8 cellular contexts compared by ENCODE assay signal in genomic region chr10:32054087-32054486, GRCh38. TPM values are rescaled to one million over a fixed set of nuclear protein-coding genes. Genes with fewer than 3 reads are reported as not detected.
A peak's percentile ranks its signal among the peaks of the same experiment; 100 is the strongest.
DNase-seq lines count a peak whose midpoint lies in the region; ATAC-seq, FAIRE-seq and TF ChIP-seq lines count a peak whose summit lies in the region.

No MANE protein-coding gene starts in this region.

- POLR2A ChIA-PET in A549 (lab: Yijun Ruan, JAX) = no interaction called here

- no peak for TF ChIP-seq RAD21 in A549 (conservative IDR thresholded peaks at IDR 0.05 in 1 of 2, IDR thresholded peaks at IDR 0.05 in 1 of 2)

- peak in 1 of 2 experiments; percentile 15 for DNase-seq in A549 (ENCODE audit: low read depth in 1 of 2, low spot score in 1 of 2)
- DNase-seq in GM12864 (ENCODE audit: low read depth) = no peak
- peak; percentile 58 for DNase-seq in SK-MEL-5 (ENCODE audit: low read depth, low spot score)
- DNase-seq in fibroblast of gingiva (ENCODE audit: low read depth) = peak; percentile 87
- peak in 1 of 6 donors; percentile 21 for DNase-seq in pancreas
- DNase-seq in testis = no peak

- ATAC-seq in A549 (no peak), pancreas (peak in 2 of 4 donors; percentile 13 to 24), GM21526 (IDR thresholded peaks at IDR 0.05; ENCODE audit: low FRiP score, unreplicated experiment) (no peak), HG03045 (IDR thresholded peaks at IDR 0.05; ENCODE audit: unreplicated experiment) (no peak)

- TF ChIP-seq POLR2A in A549 (IDR thresholded peaks at IDR 0.05; ENCODE audit: low read length) = no peak
- TF ChIP-seq POLR2A in testis (IDR thresholded peaks at IDR 0.05) = no peak

- H3K4me3 ChIP-seq in A549 (peak overlapping the region; percentile 96), GM12864 (ENCODE audit: low read depth, low read length) (peak overlapping the region; percentile 72), pancreas (peak overlapping the region in 3 of 4 donors; percentile 9 to 92 (median 88)), testis (peak overlapping the region in 1 of 2 donors; percentile 92)

- peak overlapping the region; percentile 80 for H3K4me2 ChIP-seq in A549

- TF ChIP-seq EP300 in A549 (IDR thresholded peaks at IDR 0.05) = no peak

- H3K9me3 ChIP-seq in A549 (no peaks in the 10 kb centered on the region), pancreas (no peaks in the 10 kb centered on the region), testis (no peaks in the 10 kb centered on the region)

- TF ChIP-seq CTCF in A549 (IDR thresholded peaks at IDR 0.05) (no peak), GM12864 (IDR thresholded peaks at IDR 0.05; ENCODE audit: low read depth, low read length, missing control alignments) (no peak), pancreas (IDR thresholded peaks at IDR 0.05) (no peak), testis (IDR thresholded peaks at IDR 0.05) (no peak)

- no peak for FAIRE-seq in A549 (lab: Jason Lieb, UNC)
- no peak for FAIRE-seq in pancreas (lab: Jason Lieb, UNC)

- in situ Hi-C loops in SK-MEL-5 (cut with HindIII; ENCODE audit: low pct_unique_long_range_greater_than_20kb, low sequenced_read_pairs) = no loop called here

- H3K4me1 ChIP-seq in A549 (peaks cover 50% of the 10 kb centered on the region), pancreas (peaks cover 0 to 37% (median 28%) of the 10 kb centered on the region in 3 donors), testis (peaks cover 11% of the 10 kb centered on the region)

- H3K27ac ChIP-seq in A549 (no peak overlapping the region; a peak in 1 of 6 replicates), pancreas (peak overlapping the region in 2 of 4 donors; percentile 99), testis (peak overlapping the region in 1 of 2 donors; percentile 99)

- intact Hi-C loops in pancreas (cut with DNase I) (no loop called here), testis (cut with DNase I; ENCODE audit: low total_unique reads) (no loop called here)

- H3K27me3 ChIP-seq in pancreas (no peaks in the 10 kb centered on the region), testis (no peaks in the 10 kb centered on the region)

- CTCF ChIA-PET in A549 (lab: Yijun Ruan, JAX) = interaction anchor here (0.6 kb wide), 1 partner anchor 221 kb away, joined by 3 read pairs; no protein-coding TSS in a partner anchor

- H3K36me3 ChIP-seq in pancreas (no peaks in the 10 kb centered on the region), testis (ENCODE audit: low read depth, missing control alignments) (no peaks in the 10 kb centered on the region)

- 5% methylated on average over 5 of the region's 5 CpGs for WGBS in A549 (ENCODE audit: missing lambda C conversion rate)
- WGBS in pancreas, 2 donors = 2 to 4% methylated on average over 5 of the region's 5 CpGs
- 13 to 17% methylated on average over 5 of the region's 5 CpGs for WGBS in testis, 2 donors

TF ChIP-seq in A549, 52 proteins besides CTCF, POLR2A, EP300 and RAD21:
- no peak for TF ChIP-seq USF2 (IDR thresholded peaks at IDR 0.05)
- TF ChIP-seq MYC (IDR thresholded peaks at IDR 0.05; ENCODE audit: borderline replicate concordance, low read length) = no peak
- TF ChIP-seq, protein P1, sequence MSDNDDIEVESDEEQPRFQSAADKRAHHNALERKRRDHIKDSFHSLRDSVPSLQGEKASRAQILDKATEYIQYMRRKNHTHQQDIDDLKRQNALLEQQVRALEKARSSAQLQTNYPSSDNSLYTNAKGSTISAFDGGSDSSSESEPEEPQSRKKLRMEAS (IDR thresholded peaks at IDR 0.05) = no peak
- TF ChIP-seq CBX8 (IDR thresholded peaks at IDR 0.05) = no peak
- TF ChIP-seq KDM1A (IDR thresholded peaks at IDR 0.05; ENCODE audit: low read depth) = no peak
- no peak for TF ChIP-seq TFCP2L1 (CRISPR knock-in tag; IDR thresholded peaks at IDR 0.05)
- no peak for TF ChIP-seq RCOR1 (IDR thresholded peaks at IDR 0.05; ENCODE audit: low read depth, low read length)
TF ChIP-seq in A549: peak in this region for 0.

RNA-seq across cellular contexts. Expression of gene KIF5B, which starts 2.1 kb away (rescaled TPM):
- polyA plus RNA-seq in A549 (2011; rRNA removed) = 89.6 and 124 TPM in 2 replicates
- polyA plus RNA-seq in A549 (2012; cell fraction: cytosol; rRNA removed) = 16.9 and 17.1 TPM in 2 replicates
- 13.4 and 14.5 TPM in 2 replicates for polyA plus RNA-seq in A549 (2012; cell fraction: nucleus; rRNA removed)
- polyA plus RNA-seq in A549 (2017; fragmentation: RNase III; extraction: RNeasy Plus Mini Kit Qiagen cat#74134 plus additional on column Dnase treatment) = 78.9 to 84.6 TPM (median 81.9 TPM) in 3 replicates
- 41.6 and 42.2 TPM in 2 replicates for polyA minus RNA-seq in A549 (2011; rRNA and poly(A)+ RNA removed)
- 72.5 and 83.2 TPM in 2 replicates for total RNA-seq in SK-MEL-5 (2014; rRNA removed; shearing (Covaris generic))
- polyA plus RNA-seq in SK-MEL-5 (2015; cell fraction: cytosol; rRNA removed) = 47.5 and 62.2 TPM in 2 replicates
- 26.0 and 29.0 TPM in 2 replicates for polyA plus RNA-seq in SK-MEL-5 (2015; cell fraction: nucleus; rRNA removed)
- total RNA-seq in pancreas = 10 to 100 TPM; 24.0 to 48.3 (median 36.5) TPM
- polyA plus RNA-seq in pancreas = 10 to 100 TPM; 17.2 to 24.6 TPM
- total RNA-seq in testis = 100 to 1,000 TPM; 108 to 122 TPM
- 49.5 TPM for polyA plus RNA-seq in testis (ENCODE audit: insufficient read depth, low read depth, low replicate concordance)

Comparison
In these comparisons a context has a peak if more than half of its experiments do, and no peak if none do; other contexts are left out.
1. DNase-seq: peak in SK-MEL-5 (single experiment) and fibroblast of gingiva (single experiment); none in GM12864 (single experiment) and testis (single experiment).